ENCODE assay signal across 1 cellular context in the genomic region with DNA sequence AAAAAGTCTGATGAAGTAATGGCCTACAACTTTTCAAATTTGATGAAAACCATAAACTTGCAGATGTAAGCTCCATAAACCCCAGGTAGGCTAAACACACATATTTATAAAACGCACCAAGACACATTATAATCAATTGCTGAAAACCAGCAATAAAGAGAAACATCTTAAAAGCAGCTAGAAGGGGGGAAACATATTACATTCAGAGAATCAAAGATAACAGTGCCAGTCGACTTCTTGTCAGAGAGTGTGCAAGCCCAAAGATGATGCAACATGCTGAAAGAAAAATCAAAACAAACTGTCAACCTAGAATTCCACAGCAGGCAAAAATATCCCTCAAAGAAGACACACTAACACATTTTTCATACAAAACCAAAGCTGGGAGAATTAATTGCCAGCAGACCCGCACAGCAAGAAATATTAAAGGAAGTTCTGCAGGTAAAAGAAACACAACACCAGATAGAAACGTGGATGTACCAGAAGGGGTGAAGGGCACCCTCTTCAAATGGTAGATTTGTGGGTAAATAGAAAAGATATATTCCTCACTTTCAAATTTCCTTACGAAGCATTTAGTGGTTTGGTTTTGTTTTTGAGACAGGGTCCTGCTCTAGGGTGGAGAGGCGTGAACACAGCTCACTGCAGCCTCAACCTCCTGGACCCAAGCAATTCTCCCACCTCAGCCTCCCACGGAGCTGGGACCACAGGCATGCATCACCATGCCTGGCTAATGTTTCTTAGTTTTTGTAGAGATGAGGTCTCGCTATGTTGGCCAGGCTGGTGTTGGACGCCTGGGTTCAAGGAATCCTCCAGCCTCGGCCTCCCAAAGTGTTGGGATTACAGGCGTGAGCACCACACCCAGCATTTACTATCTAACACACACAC.
TF ChIP-seq lines count a peak whose summit lies in the region.

No MANE protein-coding gene starts in this region.

TF ChIP-seq in IMR-90, 13 proteins besides CTCF, POLR2A, EP300 and RAD21:
- TF ChIP-seq CEBPB (IDR thresholded peaks at IDR 0.05; ENCODE audit: low read depth, low read length) (peak; percentile 93), MXI1 (IDR thresholded peaks at IDR 0.05; ENCODE audit: borderline replicate concordance, low read depth, low read length) (no peak)
